Comparison of ENCODE assay signal across 9 cellular contexts in genomic region chr1:47931395-47931794, GRCh38.
A peak's percentile ranks its signal among the peaks of the same experiment; 100 is the strongest.
DNase-seq lines count a peak whose midpoint lies in the region; ATAC-seq and TF ChIP-seq lines count a peak whose summit lies in the region.
"Had no signal": no experiment of that assay in that cellular context is flagged by ENCODE, and none has a peak within 500 bp of the region (broad histone marks: within the 10 kb centered on the region; RNA-seq: fewer than 3 reads in every experiment).

No MANE protein-coding gene starts in this region.

- CTCF ChIA-PET in Calu3 (lab: Charles Lee) (no interaction called here), HCT116 (lab: Charles Lee) (interaction anchor here (0.6 to 2.0 kb wide), 3 partner anchors 145 to 362 kb away, joined by 3 to 6 read pairs (median 5); no protein-coding TSS in a partner anchor), PC-9 (lab: Charles Lee) (no interaction called here)

- no peak for TF ChIP-seq POLR2A in HCT116 (IDR thresholded peaks at IDR 0.05; ENCODE audit: borderline replicate concordance, extremely low read depth, insufficient read depth, insufficient read length)

- H3K9ac ChIP-seq in HCT116 (ENCODE audit: low read length), result no peak overlapping the region

- no peak overlapping the region for H3K27ac ChIP-seq in HCT116 (ENCODE audit: low read depth, low read length)
- H3K27ac ChIP-seq in PC-9, result no peak overlapping the region
- peak overlapping the region in 1 of 2 donors; percentile 6 for H3K27ac ChIP-seq in coronary artery

- RAD21 ChIA-PET in HCT116 (lab: Charles Lee; ENCODE audit: low non-redundant PET in 1 of 2, low total read pairs in 2 of 2, uncharacterized antibody in 2 of 2, unreplicated experiment in 2 of 2), result interaction anchor here in 1 of 2 experiments (0.6 kb wide), 1 partner anchor 336 kb away, joined by 3 read pairs; no protein-coding TSS in a partner anchor

- H3K79me2 ChIP-seq in HCT116 (ENCODE audit: insufficient read depth, low read length) (no peaks in the 10 kb centered on the region), PC-9 (ENCODE audit: low read depth) (no peaks in the 10 kb centered on the region)

- H4K20me1 ChIP-seq in HCT116 (ENCODE audit: insufficient read depth) (no peaks in the 10 kb centered on the region), PC-9 (ENCODE audit: insufficient read depth) (no peaks in the 10 kb centered on the region)

- TF ChIP-seq RAD21 in HCT116 (IDR thresholded peaks at IDR 0.05; ENCODE audit: low read depth), result peak; percentile 55

- TF ChIP-seq CTCF in Calu3 (IDR thresholded peaks at IDR 0.05; ENCODE audit: unreplicated experiment) (peak; percentile 24), HCT116 (IDR thresholded peaks at IDR 0.05 in 2 of 3, conservative IDR thresholded peaks at IDR 0.05 in 1 of 3; ENCODE audit: borderline replicate concordance in 1 of 3, insufficient read depth in 1 of 3, low read depth in 2 of 3, low read length in 2 of 3) (peak; percentile 21 to 41 (median 40); a peak in 4 of 6 replicates), PC-9 (conservative IDR thresholded peaks at IDR 0.05) (peak; percentile 39), coronary artery (IDR thresholded peaks at IDR 0.05) (no peak)

- peaks cover 9% of the 10 kb centered on the region for H3K4me1 Mint-ChIP-seq in Calu3 (ENCODE audit: low read depth, unreplicated experiment)

- H3K4me3 Mint-ChIP-seq in Calu3 (ENCODE audit: low read depth, unreplicated experiment), result no peak overlapping the region

- intact Hi-C loops in Calu3 (cut with micrococcal nuclease; ENCODE audit: unreplicated experiment) (loop anchor here (1.0 kb wide), 1 partner anchor 193 kb away; no protein-coding TSS in a partner anchor), HCT116 (cut with micrococcal nuclease) (loop anchor here (1.0 to 5.0 kb wide), 2 partner anchors 144 to 193 kb away; no protein-coding TSS in a partner anchor), PC-9 (cut with micrococcal nuclease; ENCODE audit: unreplicated experiment) (no loop called here)

- H3K36me3 ChIP-seq in HCT116 (ENCODE audit: control insufficient read depth in 1 of 2, insufficient read depth in 2 of 2, low read length in 2 of 2), result no peaks in the 10 kb centered on the region
- no peaks in the 10 kb centered on the region for H3K36me3 ChIP-seq in PC-9 (ENCODE audit: low read depth)

- BruUV-seq in Calu3 (replicated peaks; lab: Mats Ljungman, UMichigan) (no TSS peak), HCT116 (replicated peaks; lab: Mats Ljungman, UMichigan) (no TSS peak), PC-9 (replicated peaks; lab: Mats Ljungman, UMichigan) (no TSS peak)

- POLR2A ChIA-PET in HCT116 (lab: Charles Lee), result no interaction called here
- POLR2A ChIA-PET in PC-9 (lab: Charles Lee; ENCODE audit: unreplicated experiment), result no interaction called here

- H3K27ac Mint-ChIP-seq in Calu3 (ENCODE audit: unreplicated experiment), result no peak overlapping the region

- H3F3A ChIP-seq in PC-9 (ENCODE audit: insufficient read depth, low read depth), result no peaks in the 10 kb centered on the region

- peaks cover 2% of the 10 kb centered on the region for H3K9me3 Mint-ChIP-seq in Calu3 (ENCODE audit: low read depth, unreplicated experiment)

- peaks cover 17% of the 10 kb centered on the region for H3K27me3 Mint-ChIP-seq in Calu3 (ENCODE audit: unreplicated experiment)

- no peaks in the 10 kb centered on the region for H3K36me3 Mint-ChIP-seq in Calu3 (ENCODE audit: insufficient read depth, unreplicated experiment)

- H3K27me3 ChIP-seq in HCT116 (ENCODE audit: insufficient read depth, low read length) (peaks cover 13% of the 10 kb centered on the region), PC-9 (ENCODE audit: insufficient read depth, low read depth) (peaks cover 14% of the 10 kb centered on the region; the same call in 1 of the 2 replicates)

- ATAC-seq in HCT116, result peak; percentile 76
- no peak for ATAC-seq in GM21723 (IDR thresholded peaks at IDR 0.05; ENCODE audit: unreplicated experiment)

- 0 out of 4 replicates have a peak, but pooled peaks cover 0 to 3% of the 10 kb centered on the region in 2 experiments for H3K4me1 ChIP-seq in HCT116 (ENCODE audit: control insufficient read depth in 1 of 2, insufficient read depth in 2 of 2, low read length in 2 of 2)
- H3K4me1 ChIP-seq in PC-9 (replicated peaks; ENCODE audit: insufficient read depth), result no peaks in the 10 kb centered on the region

- DNase-seq in Calu3, result peak; percentile 55
- peak; percentile 19 for DNase-seq in HCT116 (ENCODE audit: low read depth, low spot score)
- no peak for DNase-seq in PC-9
- peak; percentile 50 for DNase-seq in glomerular visceral epithelial cell (ENCODE audit: extremely low spot score)
- DNase-seq in NCI-H1105 (lab: John Stamatoyannopoulos, UW), result no peak
- no peak for DNase-seq in retina
- no peak for DNase-seq in coronary artery (ENCODE audit: low spot score)
- DNase-seq: effector CD8-positive, alpha-beta T cell had no signal

- H3K4me3 ChIP-seq in HCT116 (replicated peaks in 1 of 2; ENCODE audit: low read depth in 1 of 2, low read length in 2 of 2) (no peak overlapping the region), PC-9 (no peak overlapping the region), coronary artery (no peak overlapping the region)

- H3K9me3 ChIP-seq in HCT116 (ENCODE audit: control insufficient read depth in 1 of 2, insufficient read depth in 1 of 2, low read depth in 1 of 2, low read length in 2 of 2) (no peaks in the 10 kb centered on the region), PC-9 (ENCODE audit: insufficient read depth, low read depth) (no peaks in the 10 kb centered on the region)

- H3K4me2 ChIP-seq in HCT116 (ENCODE audit: low read length), result no peak overlapping the region
- H3K4me2 ChIP-seq in PC-9, result no peak overlapping the region

- no peak overlapping the region for H2AFZ ChIP-seq in HCT116 (ENCODE audit: low read depth, low read length, poor library complexity, severe bottlenecking)
- H2AFZ ChIP-seq in PC-9, result no peak overlapping the region

- H3K9me2 ChIP-seq in HCT116 (ENCODE audit: insufficient read depth) (no peaks in the 10 kb centered on the region), PC-9 (ENCODE audit: insufficient read depth) (no peaks in the 10 kb centered on the region)

TF ChIP-seq in HCT116, 20 proteins besides CTCF, POLR2A, EP300 and RAD21:
- TF ChIP-seq SIN3A (IDR thresholded peaks at IDR 0.05; ENCODE audit: low read depth) (no peak), ELF1 (IDR thresholded peaks at IDR 0.05; ENCODE audit: borderline replicate concordance, low read depth) (0 out of 2 replicates have a peak, but pooled peaks have one; percentile 10), MAX (IDR thresholded peaks at IDR 0.05) (peak; percentile 44; the same call in 1 of the 2 replicates)
TF ChIP-seq in HCT116: peak in this region for 2.

Comparison
In these comparisons a context has a peak if more than half of its experiments do, and no peak if none do; other contexts are left out.
1. DNase-seq: peak in Calu3 (single experiment), HCT116 (single experiment) and glomerular visceral epithelial cell (single experiment); none in PC-9 (0 of 2), NCI-H1105 (single experiment), retina (single experiment) and coronary artery (single experiment).